Comparison of ENCODE assay signal across 8 cellular contexts in genomic region chr1:112390335-112390734, GRCh38. TPM values are rescaled to one million over a fixed set of nuclear protein-coding genes. Genes with fewer than 3 reads are reported as not detected.
DNase-seq lines count a peak whose midpoint lies in the region; ATAC-seq and TF ChIP-seq lines count a peak whose summit lies in the region.
"Not testable (repeated sequence)": the region's sequence is repeated elsewhere in the genome, so short reads cannot be mapped to it uniquely, and the experiment has no call there.

No MANE protein-coding gene starts in this region.

- not testable (repeated sequence) for TF ChIP-seq CTCF in MM.1S (IDR thresholded peaks at IDR 0.05; ENCODE audit: low read length); WERI-Rb-1 (IDR thresholded peaks at IDR 0.05; ENCODE audit: low read depth, low read length); choroid plexus epithelial cell (conservative IDR thresholded peaks at IDR 0.05; ENCODE audit: low read depth, low read length); gastroesophageal sphincter (IDR thresholded peaks at IDR 0.05); gastrocnemius medialis (IDR thresholded peaks at IDR 0.05 in 4 of 5, conservative IDR thresholded peaks at IDR 0.05 in 1 of 5); tibial nerve (IDR thresholded peaks at IDR 0.05)

- H3K4me1 ChIP-seq in MM.1S (ENCODE audit: low read length) = not testable (repeated sequence)
- peaks cover 5 to 49% (median 15%) of the 10 kb centered on the region in 3 donors for H3K4me1 ChIP-seq in gastroesophageal sphincter
- peaks cover 27 to 30% of the 10 kb centered on the region in 2 donors for H3K4me1 ChIP-seq in mucosa of rectum (ENCODE audit: control insufficient read depth in 2 of 2, insufficient read depth in 2 of 2, low read length in 2 of 2)
- peaks cover 17 to 18% of the 10 kb centered on the region in 2 donors for H3K4me1 ChIP-seq in gastrocnemius medialis
- peaks cover 0 to 53% (median 21%) of the 10 kb centered on the region in 4 donors for H3K4me1 ChIP-seq in tibial nerve

- not testable (repeated sequence) for ATAC-seq in gastroesophageal sphincter, gastrocnemius medialis

- H3K9me3 ChIP-seq in MM.1S (replicated peaks; ENCODE audit: insufficient read depth, low read length); WERI-Rb-1 (ENCODE audit: severe bottlenecking); gastroesophageal sphincter; mucosa of rectum (ENCODE audit: control insufficient read depth in 2 of 2, low read length in 2 of 2); gastrocnemius medialis; tibial nerve: not testable (repeated sequence)

- H3K27ac ChIP-seq in MM.1S (ENCODE audit: low read length); WERI-Rb-1: not testable (repeated sequence)
- H3K27ac ChIP-seq in gastroesophageal sphincter (peak overlapping the region; percentile 36 to 90 (median 86)), mucosa of rectum (ENCODE audit: low read depth in 2 of 2, low read length in 2 of 2) (peak overlapping the region in 1 of 2 donors; percentile 12), gastrocnemius medialis (peak overlapping the region in 1 of 4 donors; percentile 80), tibial nerve (peak overlapping the region; percentile 54 to 98 (median 88))

- H4K20me1 ChIP-seq in MM.1S (ENCODE audit: insufficient read depth, low read length) = not testable (repeated sequence)

- not testable (repeated sequence) for H3F3A ChIP-seq in MM.1S (ENCODE audit: insufficient read depth, low read length)

- in situ Hi-C loops in gastrocnemius medialis (cut with MboI; ENCODE audit: low sequenced_read_pairs in 4 of 4) = loop anchor here (5.0 to 25.0 kb wide), 6 partner anchors 72 to 322 kb away; partner anchors contain the start of genes RHOC (in 4 of the 4), PPM1J (in 2 of the 4), CAPZA1 (in 1 of the 4) and ST7L (in 1 of the 4)

- WGBS in gastroesophageal sphincter (ENCODE audit: low coverage in 1 of 2), 2 donors = 20 to 65% methylated on average over 12 to 14 of the region's 15 CpGs
- 59 to 61% methylated on average over 15 of the region's 15 CpGs for WGBS in tibial nerve, 2 donors

- not testable (repeated sequence) for H3K79me2 ChIP-seq in MM.1S (ENCODE audit: low read length)

- H3K27me3 ChIP-seq in MM.1S (replicated peaks; ENCODE audit: insufficient read depth, low read length); WERI-Rb-1 (ENCODE audit: insufficient read depth, low read depth, severe bottlenecking); gastroesophageal sphincter; mucosa of rectum (ENCODE audit: control insufficient read depth in 2 of 2, insufficient read depth in 2 of 2, low read length in 2 of 2); gastrocnemius medialis; tibial nerve: not testable (repeated sequence)

- H3K36me3 ChIP-seq in MM.1S (replicated peaks; ENCODE audit: insufficient read depth, low read length); WERI-Rb-1; gastroesophageal sphincter; mucosa of rectum (ENCODE audit: control insufficient read depth in 2 of 2, insufficient read depth in 2 of 2, low read length in 2 of 2); gastrocnemius medialis; tibial nerve: not testable (repeated sequence)

- TF ChIP-seq EP300 in gastroesophageal sphincter (IDR thresholded peaks at IDR 0.05); tibial nerve (IDR thresholded peaks at IDR 0.05): not testable (repeated sequence)

- not testable (repeated sequence) for H3K9me2 ChIP-seq in MM.1S (replicated peaks; ENCODE audit: insufficient read depth, low read length)

- not testable (repeated sequence) for TF ChIP-seq POLR2A in gastroesophageal sphincter (IDR thresholded peaks at IDR 0.05); gastrocnemius medialis (IDR thresholded peaks at IDR 0.05); tibial nerve (IDR thresholded peaks at IDR 0.05)

- not testable (repeated sequence) for H3K9ac ChIP-seq in MM.1S (ENCODE audit: low read length)
- peak overlapping the region; percentile 67 to 72 for H3K9ac ChIP-seq in mucosa of rectum (ENCODE audit: low read depth in 1 of 2, low read length in 2 of 2)

- not testable (repeated sequence) for H2AFZ ChIP-seq in MM.1S (ENCODE audit: low read length)

- intact Hi-C loops in gastrocnemius medialis (cut with DNase I; ENCODE audit: low total_unique reads) = loop anchor here (1.0 to 2.0 kb wide), 2 partner anchors 76 to 316 kb away; partner anchors contain the start of gene RHOC

- DNase-seq in DMS53 (lab: John Stamatoyannopoulos, UW) = peak; percentile 41
- not testable (repeated sequence) for DNase-seq in MM.1S; choroid plexus epithelial cell (ENCODE audit: low read depth); gastrocnemius medialis; tibial nerve (ENCODE audit: low spot score in 2 of 2)
- DNase-seq in WERI-Rb-1 = peak; percentile 31

- H3K4me2 ChIP-seq in MM.1S (ENCODE audit: low read depth, low read length) = peak overlapping the region; percentile 43; the same call in 1 of the 2 replicates

- not testable (repeated sequence) for H3K4me3 ChIP-seq in MM.1S (ENCODE audit: low read length)
- peak overlapping the region; percentile 63 for H3K4me3 ChIP-seq in WERI-Rb-1 (ENCODE audit: low read depth, low read length)
- peak overlapping the region; percentile 59 for H3K4me3 ChIP-seq in choroid plexus epithelial cell (ENCODE audit: low read depth, low read length)
- peak overlapping the region; percentile 50 to 67 for H3K4me3 ChIP-seq in gastroesophageal sphincter
- H3K4me3 ChIP-seq in mucosa of rectum (ENCODE audit: low read length in 2 of 2) = peak overlapping the region; percentile 70 to 81
- peak overlapping the region; percentile 39 to 64 (median 49) for H3K4me3 ChIP-seq in gastrocnemius medialis
- H3K4me3 ChIP-seq in tibial nerve = peak overlapping the region; percentile 25 to 51 (median 34)

RNA-seq across cellular contexts. Expression of gene CTTNBP2NL, which starts 5.7 kb away (rescaled TPM):
- total RNA-seq in gastroesophageal sphincter (10 to 100 TPM; 15.5 to 37.0 (median 24.6) TPM), gastrocnemius medialis (1 to 10 TPM; 2.6 to 7.2 (median 3.9) TPM), tibial nerve (10 to 100 TPM; 18.8 to 28.0 (median 20.8) TPM)
